23 cellular contexts compared by ENCODE assay signal in the genomic region with DNA sequence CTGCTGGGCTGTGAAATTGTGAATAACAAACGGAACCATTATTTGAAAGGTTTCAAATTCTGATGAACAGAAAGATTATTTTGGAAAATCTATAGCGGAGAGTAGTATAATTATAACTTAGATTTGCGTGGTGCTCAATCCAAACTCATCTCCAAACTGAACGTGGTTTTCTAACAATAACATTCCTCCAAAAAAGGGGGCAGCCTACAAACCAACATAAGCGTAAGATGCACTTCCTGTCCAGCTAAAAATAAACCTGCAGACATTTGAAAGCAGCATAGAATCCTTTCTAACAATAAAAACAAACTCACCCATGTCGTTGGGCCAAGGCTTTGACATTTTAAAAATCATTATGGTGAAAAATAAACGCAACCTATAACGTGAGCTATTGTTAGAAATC.
DNase-seq lines count a peak whose midpoint lies in the region; ATAC-seq and TF ChIP-seq lines count a peak whose summit lies in the region.
"Had no signal": no experiment of that assay in that cellular context is flagged by ENCODE, and none has a peak within 500 bp of the region (broad histone marks: within the 10 kb centered on the region; RNA-seq: fewer than 3 reads in every experiment).

No MANE protein-coding gene starts in this region.

- H3K4me1 ChIP-seq in heart right ventricle (peaks cover 8 to 45% (median 29%) of the 10 kb centered on the region in 9 donors), RWPE2 (ENCODE audit: insufficient read depth, poor library complexity, severe bottlenecking) (peaks cover 33% of the 10 kb centered on the region), esophagus muscularis mucosa (peaks cover 29 to 38% (median 32%) of the 10 kb centered on the region in 4 donors), skeletal muscle tissue (ENCODE audit: control insufficient read depth in 3 of 3, insufficient read depth in 3 of 3, low read length in 3 of 3) (peaks cover 21 to 45% (median 39%) of the 10 kb centered on the region in 3 donors)

- H3K9ac ChIP-seq in skeletal muscle tissue (ENCODE audit: low read depth in 1 of 3, low read length in 3 of 3): peak overlapping the region in 1 of 3 donors; percentile 45

- intact Hi-C loops in heart right ventricle (cut with DNase I) (loop anchor here in 1 of 10 donors (10.0 kb wide), 1 partner anchor 994 kb away; no protein-coding TSS in a partner anchor), Right ventricle myocardium superior (cut with DNase I) (no loop called here), esophagus muscularis mucosa (cut with DNase I) (no loop called here)

- H3K9me3 ChIP-seq in heart right ventricle (no peaks in the 10 kb centered on the region), RWPE2 (ENCODE audit: severe bottlenecking) (no peaks in the 10 kb centered on the region), esophagus muscularis mucosa (no peaks in the 10 kb centered on the region), skeletal muscle tissue (ENCODE audit: control insufficient read depth in 3 of 3, low read length in 3 of 3) (no peaks in the 10 kb centered on the region)
- H3K9me3 ChIP-seq: pancreas, sigmoid colon had no signal

- WGBS in heart right ventricle, 2 donors: 49 to 68% methylated on average over 8 of the region's 8 CpGs
- WGBS in esophagus muscularis mucosa: 51% methylated on average over 8 of the region's 8 CpGs

- DNase-seq in heart right ventricle (no peak), Right ventricle myocardium superior (no peak), RWPE2 (ENCODE audit: low spot score) (no peak), esophagus muscularis mucosa (ENCODE audit: extremely low spot score) (peak; percentile 31), NCI-H2107 (lab: John Stamatoyannopoulos, UW) (no peak), NCI-H2107 treated with DMSO at 0.1 percent for 48 hours (lab: John Stamatoyannopoulos, UW; ENCODE audit: unreplicated experiment) (no peak)
- DNase-seq: activated CD4-positive, CD25-positive, alpha-beta regulatory T cell treated with anti-CD3 and anti-CD28 coated beads, Interleukin-2, amount 50 U/mL, for 72 hours; activated naive CD4-positive, alpha-beta T cell treated with anti-CD3 and anti-CD28 coated beads, Interleukin-2, amount 10 ng/mL, durations not matched to agents 7 days and 5 days; activated T-cell treated with anti-CD3 and anti-CD28 coated beads, Interleukin-2, amount 50 U/mL, for 48 hours; anterior cingulate cortex; central memory CD4-positive, alpha-beta T cell; effector CD4-positive, alpha-beta T cell; H7; naive thymus-derived CD8-positive, alpha-beta T cell; NCI-H1417 treated with DMSO at 0.1 percent for 48 hours; NCI-H526 treated with DMSO at 0.1 percent for 48 hours; pancreas; substantia nigra had no signal

- ATAC-seq in heart right ventricle (no peak), Right ventricle myocardium superior (ENCODE audit: poor library complexity) (no peak), RWPE2 (ENCODE audit: low read depth) (no peak), HG03039 (IDR thresholded peaks at IDR 0.05; ENCODE audit: unreplicated experiment) (no peak)
- ATAC-seq: esophagus mucosa; naive thymus-derived CD8-positive, alpha-beta T cell; pancreas; Right ventricle myocardium inferior had no signal

- peak overlapping the region in 1 of 10 donors; percentile 21 for H3K4me3 ChIP-seq in heart right ventricle
- H3K4me3 ChIP-seq in RWPE2 (ENCODE audit: severe bottlenecking): no peak overlapping the region
- H3K4me3 ChIP-seq in esophagus muscularis mucosa: no peak overlapping the region
- no peak overlapping the region for H3K4me3 ChIP-seq in skeletal muscle tissue (ENCODE audit: low read length in 3 of 3)
- H3K4me3 ChIP-seq: pancreas, sigmoid colon had no signal

- TF ChIP-seq POLR2A in esophagus muscularis mucosa (IDR thresholded peaks at IDR 0.05; ENCODE audit: low read depth): no peak

- H3K27ac ChIP-seq in heart right ventricle: peak overlapping the region in 7 of 10 donors; percentile 4 to 87 (median 77)
- H3K27ac ChIP-seq in RWPE2 (ENCODE audit: poor library complexity, severe bottlenecking): peak overlapping the region; percentile 94
- H3K27ac ChIP-seq in esophagus muscularis mucosa (replicated peaks in 1 of 4): peak overlapping the region; percentile 86 to 93 (median 88)
- peak overlapping the region; percentile 77 for H3K27ac ChIP-seq in skeletal muscle tissue (ENCODE audit: low read depth, low read length)
- H3K27ac ChIP-seq: pancreas had no signal

- no peak for TF ChIP-seq EP300 in esophagus muscularis mucosa (IDR thresholded peaks at IDR 0.05)

- no peaks in the 10 kb centered on the region for H3K36me3 ChIP-seq in heart right ventricle
- H3K36me3 ChIP-seq in RWPE2 (ENCODE audit: low read depth): no peaks in the 10 kb centered on the region
- H3K36me3 ChIP-seq in esophagus muscularis mucosa: no peaks in the 10 kb centered on the region
- H3K36me3 ChIP-seq in skeletal muscle tissue (ENCODE audit: control insufficient read depth in 3 of 3, insufficient read depth in 3 of 3, low read length in 3 of 3): no peaks in the 10 kb centered on the region
- H3K36me3 ChIP-seq: pancreas, sigmoid colon had no signal

- H3K27me3 ChIP-seq in heart right ventricle (no peaks in the 10 kb centered on the region), RWPE2 (ENCODE audit: insufficient read depth, poor library complexity, severe bottlenecking) (no peaks in the 10 kb centered on the region), esophagus muscularis mucosa (no peaks in the 10 kb centered on the region), skeletal muscle tissue (ENCODE audit: control insufficient read depth in 3 of 3, insufficient read depth in 3 of 3, low read length in 3 of 3) (no peaks in the 10 kb centered on the region)
- H3K27me3 ChIP-seq: pancreas, sigmoid colon had no signal

- TF ChIP-seq CTCF in heart right ventricle (IDR thresholded peaks at IDR 0.05): no peak
- TF ChIP-seq CTCF in RWPE2 (IDR thresholded peaks at IDR 0.05; ENCODE audit: poor library complexity, severe bottlenecking): no peak
- TF ChIP-seq CTCF in esophagus muscularis mucosa (IDR thresholded peaks at IDR 0.05): no peak
